In genomic region chr6:149140910-149141290, GRCh38 we compare ENCODE assay signal across 12 cellular contexts.
A peak's percentile ranks its signal among the peaks of the same experiment; 100 is the strongest.
DNase-seq lines count a peak whose midpoint lies in the region; ATAC-seq lines count a peak whose summit lies in the region.
"Had no signal": no experiment of that assay in that cellular context is flagged by ENCODE, and none has a peak within 500 bp of the region (broad histone marks: within the 10 kb centered on the region; RNA-seq: fewer than 3 reads in every experiment).

No MANE protein-coding gene starts in this region.

- DNase-seq in OCI-M1 (lab: John Stamatoyannopoulos, UW) (peak; percentile 80), putamen (ENCODE audit: low spot score) (no peak), left lobe of liver (ENCODE audit: low spot score) (no peak), posterior cingulate gyrus (no peak), NCI-H524 (lab: John Stamatoyannopoulos, UW) (no peak)
- DNase-seq in naive thymus-derived CD4-positive, alpha-beta T cell, result peak in 7 of 9 donors; percentile 26 to 72 (median 57)
- DNase-seq: dermis blood vessel endothelial cell, islet precursor cell, NCI-H510A, uterus had no signal

- H3K4me3 Mint-ChIP-seq in naive thymus-derived CD4-positive, alpha-beta T cell, result peak overlapping the region; percentile 4 to 89 (median 78)

- no peaks in the 10 kb centered on the region for H3K27me3 Mint-ChIP-seq in naive thymus-derived CD4-positive, alpha-beta T cell

- no peaks in the 10 kb centered on the region for H3K36me3 ChIP-seq in naive thymus-derived CD4-positive, alpha-beta T cell (ENCODE audit: control insufficient read depth in 2 of 3, insufficient read depth in 3 of 3, low read length in 3 of 3)
- H3K36me3 ChIP-seq: uterus had no signal

- no peaks in the 10 kb centered on the region for H3K27me3 ChIP-seq in naive thymus-derived CD4-positive, alpha-beta T cell (ENCODE audit: control insufficient read depth in 2 of 2, insufficient read depth in 2 of 2, low read length in 2 of 2)
- H3K27me3 ChIP-seq: uterus had no signal

- ATAC-seq in GM18499 (IDR thresholded peaks at IDR 0.05; ENCODE audit: insufficient read depth, unreplicated experiment) (peak; percentile 51), GM21576 (IDR thresholded peaks at IDR 0.05; ENCODE audit: unreplicated experiment) (peak; percentile 36), left lobe of liver (no peak)
- ATAC-seq in naive thymus-derived CD4-positive, alpha-beta T cell, result peak; percentile 88

- peak overlapping the region; percentile 88 for H3K27ac ChIP-seq in naive thymus-derived CD4-positive, alpha-beta T cell (ENCODE audit: low read depth, low read length)
- H3K27ac ChIP-seq: uterus had no signal

- peak overlapping the region in 8 of 9 donors; percentile 95 to 100 (median 98) for H3K27ac Mint-ChIP-seq in naive thymus-derived CD4-positive, alpha-beta T cell

- intact Hi-C loops in naive thymus-derived CD4-positive, alpha-beta T cell (cut with micrococcal nuclease), result loop anchor here (1.0 to 2.0 kb wide), 13 partner anchors 7 to 354 kb away; partner anchors contain the start of gene TAB2 (in 1 of the 2)
- intact Hi-C loops in posterior cingulate gyrus (cut with DNase I), result no loop called here

- peak overlapping the region; percentile 14 for H3K4me3 ChIP-seq in naive thymus-derived CD4-positive, alpha-beta T cell (ENCODE audit: low read length)
- H3K4me3 ChIP-seq: uterus had no signal

- peaks cover 20 to 66% (median 47%) of the 10 kb centered on the region in 7 donors for H3K4me1 Mint-ChIP-seq in naive thymus-derived CD4-positive, alpha-beta T cell

- peaks cover 12 to 27% of the 10 kb centered on the region in 2 donors for H3K4me1 ChIP-seq in naive thymus-derived CD4-positive, alpha-beta T cell (ENCODE audit: control insufficient read depth in 2 of 2, insufficient read depth in 2 of 2, low read length in 2 of 2)
- H3K4me1 ChIP-seq: uterus had no signal

- H3K9me3 Mint-ChIP-seq in naive thymus-derived CD4-positive, alpha-beta T cell, result peaks cover 0 to 36% (median 12%) of the 10 kb centered on the region in 11 donors

- peaks cover 0 to 5% (median 0%) of the 10 kb centered on the region in 3 experiments for H3K9me3 ChIP-seq in naive thymus-derived CD4-positive, alpha-beta T cell (ENCODE audit: control insufficient read depth in 2 of 3, low read length in 3 of 3)
- H3K9me3 ChIP-seq: uterus had no signal

- CTCF ChIA-PET in naive thymus-derived CD4-positive, alpha-beta T cell (lab: Charles Lee), result interaction anchor here (1.1 to 1.4 kb wide), 2 partner anchors 10 to 121 kb away, joined by 3 to 7 read pairs; no protein-coding TSS in a partner anchor

- POLR2A ChIA-PET in naive thymus-derived CD4-positive, alpha-beta T cell (lab: Charles Lee), result interaction anchor here (0.6 to 2.7 kb wide), 4 partner anchors 11 to 248 kb away, joined by 3 to 30 read pairs (median 4); no protein-coding TSS in a partner anchor

- H3K36me3 Mint-ChIP-seq in naive thymus-derived CD4-positive, alpha-beta T cell, result peaks cover 2 to 44% (median 15%) of the 10 kb centered on the region in 5 donors

Comparison
In these comparisons a context has a peak if more than half of its experiments do, and no peak if none do; other contexts are left out.
1. DNase-seq: peak in OCI-M1 (single experiment) and naive thymus-derived CD4-positive, alpha-beta T cell (7 of 9); none in putamen (single experiment), left lobe of liver (single experiment), posterior cingulate gyrus (0 of 10) and NCI-H524 (0 of 2).